1 cellular context compared by ENCODE assay signal in genomic region chr12:131896080-131896810, GRCh38.
A peak's percentile ranks its signal among the peaks of the same experiment; 100 is the strongest.
TF ChIP-seq lines count a peak whose summit lies in the region.

No MANE protein-coding gene starts in this region.

TF ChIP-seq in HepG2, 621 proteins besides CTCF, POLR2A, EP300 and RAD21 (continued from another document and continues in another):
- TF ChIP-seq BRCA1 (CRISPR knock-in tag; IDR thresholded peaks at IDR 0.05) (no peak), TOPORS (CRISPR knock-in tag; IDR thresholded peaks at IDR 0.05) (no peak), ADNP (CRISPR knock-in tag; IDR thresholded peaks at IDR 0.05) (no peak), MAF1 (CRISPR knock-in tag; IDR thresholded peaks at IDR 0.05; ENCODE audit: borderline replicate concordance) (no peak), GFI1 (CRISPR knock-in tag; IDR thresholded peaks at IDR 0.05; ENCODE audit: borderline replicate concordance) (no peak), HNF1B (CRISPR knock-in tag; IDR thresholded peaks at IDR 0.05) (no peak; the same call in 1 of the 2 replicates), ZGPAT (CRISPR knock-in tag; IDR thresholded peaks at IDR 0.05) (peak; percentile 88), ARID5B (CRISPR knock-in tag; IDR thresholded peaks at IDR 0.05) (peak; percentile 47; the same call in 1 of the 2 replicates), SMARCC2 (IDR thresholded peaks at IDR 0.05) (no peak), MXD3 (CRISPR knock-in tag; IDR thresholded peaks at IDR 0.05) (peak; percentile 38; the same call in 1 of the 2 replicates), ZSCAN9 (CRISPR knock-in tag; IDR thresholded peaks at IDR 0.05; ENCODE audit: borderline replicate concordance) (peak; percentile 44; the same call in 1 of the 2 replicates), AKAP8 (CRISPR knock-in tag; IDR thresholded peaks at IDR 0.05) (0 out of 2 replicates have a peak, but pooled peaks have one; percentile 47), ZNF652 (CRISPR knock-in tag; IDR thresholded peaks at IDR 0.05; ENCODE audit: borderline replicate concordance, low read depth) (no peak), ZBTB10 (CRISPR knock-in tag; IDR thresholded peaks at IDR 0.05; ENCODE audit: borderline replicate concordance) (0 out of 2 replicates have a peak, but pooled peaks have one; percentile 13), ZNF160 (CRISPR knock-in tag; IDR thresholded peaks at IDR 0.05) (no peak), MIER3 (CRISPR knock-in tag; IDR thresholded peaks at IDR 0.05; ENCODE audit: borderline replicate concordance) (no peak), ZNF543 (CRISPR knock-in tag; IDR thresholded peaks at IDR 0.05) (no peak; the same call in 1 of the 2 replicates), PBX3 (CRISPR knock-in tag; IDR thresholded peaks at IDR 0.05; ENCODE audit: borderline replicate concordance) (no peak), ZNF296 (CRISPR knock-in tag; conservative IDR thresholded peaks at IDR 0.05) (no peak), ZKSCAN8 (CRISPR knock-in tag; IDR thresholded peaks at IDR 0.05; ENCODE audit: borderline replicate concordance) (no peak), PRDM10 (CRISPR knock-in tag; IDR thresholded peaks at IDR 0.05; ENCODE audit: low read depth) (no peak), ZNF253 (CRISPR knock-in tag; IDR thresholded peaks at IDR 0.05; ENCODE audit: borderline replicate concordance) (no peak), RFX5 (IDR thresholded peaks at IDR 0.05; ENCODE audit: low read depth, low read length) (0 out of 2 replicates have a peak, but pooled peaks have one; percentile 21), TBP (CRISPR knock-in tag; IDR thresholded peaks at IDR 0.05) (no peak), ZNF549 (CRISPR knock-in tag; IDR thresholded peaks at IDR 0.05) (no peak), KLF16 (CRISPR knock-in tag; IDR thresholded peaks at IDR 0.05) (peak in 1 of 2 experiments; percentile 65; a peak in 1 of 4 replicates), KDM5A (IDR thresholded peaks at IDR 0.05; ENCODE audit: borderline replicate concordance, low read length) (no peak), PREB (CRISPR knock-in tag; IDR thresholded peaks at IDR 0.05) (no peak), JUND (CRISPR knock-in tag; IDR thresholded peaks at IDR 0.05) (no peak), SOX6 (IDR thresholded peaks at IDR 0.05) (no peak), SOX6 (CRISPR knock-in tag; IDR thresholded peaks at IDR 0.05) (peak; percentile 66), FOXO1 (CRISPR knock-in tag; IDR thresholded peaks at IDR 0.05) (peak; percentile 63), EHMT2 (IDR thresholded peaks at IDR 0.05; ENCODE audit: borderline replicate concordance, low read depth, low read length) (no peak), SMAD3 (CRISPR knock-in tag; IDR thresholded peaks at IDR 0.05) (no peak), DDIT3 (CRISPR knock-in tag; IDR thresholded peaks at IDR 0.05) (no peak), TAF15 (IDR thresholded peaks at IDR 0.05; ENCODE audit: low read depth, low read length, poor library complexity, severe bottlenecking) (no peak), SALL2 (CRISPR knock-in tag; IDR thresholded peaks at IDR 0.05) (no peak), ZNF225 (CRISPR knock-in tag; IDR thresholded peaks at IDR 0.05) (no peak), ATF7-NPFF (CRISPR knock-in tag; IDR thresholded peaks at IDR 0.05; ENCODE audit: low read depth) (peak; percentile 81; the same call in 1 of the 2 replicates), ZSCAN21 (CRISPR knock-in tag; IDR thresholded peaks at IDR 0.05; ENCODE audit: borderline replicate concordance) (peak; percentile 44; the same call in 1 of the 2 replicates), CEBPZ (IDR thresholded peaks at IDR 0.05; ENCODE audit: low read length) (no peak)
